In the genomic region with DNA sequence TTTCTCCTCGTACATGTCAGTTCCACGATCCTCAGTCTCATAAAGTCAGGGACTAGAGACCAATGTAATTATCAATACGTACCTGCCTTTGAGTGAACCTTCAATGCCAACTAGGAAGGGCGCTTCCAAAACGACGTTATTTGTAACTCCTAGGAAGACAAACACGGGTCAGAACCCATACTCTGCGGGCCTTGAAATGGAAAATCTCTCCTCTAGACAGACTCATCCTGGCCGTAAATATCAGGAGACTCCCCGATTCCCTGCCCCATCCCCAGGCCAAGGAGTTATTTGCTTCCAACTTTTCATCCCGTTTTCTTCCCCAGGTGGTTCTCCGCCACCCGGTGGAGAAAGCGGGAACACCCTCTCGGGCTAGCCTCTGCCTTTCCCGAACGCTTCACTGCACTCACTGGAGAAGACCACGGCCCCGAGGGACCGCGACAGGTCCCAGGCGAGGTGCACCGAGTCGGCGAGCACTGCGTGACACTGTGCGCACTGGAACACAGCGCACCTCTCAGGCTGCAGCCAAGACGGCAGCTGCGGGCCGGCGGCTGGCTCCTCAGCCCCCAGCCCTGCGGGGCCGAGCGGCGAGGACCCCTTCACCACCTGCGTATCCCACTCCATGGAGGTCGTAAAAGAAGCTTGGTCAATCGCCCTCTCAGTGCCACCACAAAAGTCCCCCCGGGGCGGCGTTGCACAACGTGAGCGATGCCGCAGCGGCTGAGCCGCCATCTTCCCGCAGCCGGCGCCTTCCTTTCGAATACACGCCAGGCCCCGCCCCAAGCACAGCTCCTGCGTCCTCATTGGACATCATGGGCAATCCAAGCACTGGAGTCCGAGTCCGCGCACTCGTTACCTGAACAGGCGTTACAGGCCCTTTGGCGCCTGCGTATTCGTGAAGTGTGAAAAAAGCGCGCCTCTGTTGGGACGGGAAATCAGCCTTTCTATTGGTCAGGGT, we compare ENCODE assay signal across 1 cellular context.
TF ChIP-seq lines count a peak whose summit lies in the region.

A gene (minus strand): TSS at position 759 of the 955 bp plus-strand sequence. CDS start 30 bp downstream, at position 729.

TF ChIP-seq in K562, 482 proteins besides CTCF, POLR2A, EP300 and RAD21 (continued from another document and continues in another):
- TF ChIP-seq, protein P1, sequence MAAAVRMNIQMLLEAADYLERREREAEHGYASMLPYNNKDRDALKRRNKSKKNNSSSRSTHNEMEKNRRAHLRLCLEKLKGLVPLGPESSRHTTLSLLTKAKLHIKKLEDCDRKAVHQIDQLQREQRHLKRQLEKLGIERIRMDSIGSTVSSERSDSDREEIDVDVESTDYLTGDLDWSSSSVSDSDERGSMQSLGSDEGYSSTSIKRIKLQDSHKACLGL (CRISPR knock-in tag; IDR thresholded peaks at IDR 0.05; ENCODE audit: borderline replicate concordance, poor library complexity, severe bottlenecking), result no peak
- TF ChIP-seq SMAD2 (IDR thresholded peaks at IDR 0.05; ENCODE audit: low read depth, low read length), result no peak
- no peak for TF ChIP-seq ARHGAP35 (IDR thresholded peaks at IDR 0.05; ENCODE audit: partially characterized antibody)
- TF ChIP-seq FOS (IDR thresholded peaks at IDR 0.05; ENCODE audit: extremely low read depth, insufficient read length), result no peak
- TF ChIP-seq, protein P2, sequence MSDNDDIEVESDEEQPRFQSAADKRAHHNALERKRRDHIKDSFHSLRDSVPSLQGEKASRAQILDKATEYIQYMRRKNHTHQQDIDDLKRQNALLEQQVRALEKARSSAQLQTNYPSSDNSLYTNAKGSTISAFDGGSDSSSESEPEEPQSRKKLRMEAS (CRISPR knock-in tag; IDR thresholded peaks at IDR 0.05), result peak; percentile 65
- TF ChIP-seq ADNP (tag; IDR thresholded peaks at IDR 0.05), result no peak
- TF ChIP-seq DNMT1 (IDR thresholded peaks at IDR 0.05), result no peak
- TF ChIP-seq ZNF699 (CRISPR knock-in tag; IDR thresholded peaks at IDR 0.05; ENCODE audit: insufficient replicate concordance), result no peak
- peak; percentile 81 for TF ChIP-seq POLR2B (IDR thresholded peaks at IDR 0.05; ENCODE audit: low read depth, partially characterized antibody)
- TF ChIP-seq, protein P3, sequence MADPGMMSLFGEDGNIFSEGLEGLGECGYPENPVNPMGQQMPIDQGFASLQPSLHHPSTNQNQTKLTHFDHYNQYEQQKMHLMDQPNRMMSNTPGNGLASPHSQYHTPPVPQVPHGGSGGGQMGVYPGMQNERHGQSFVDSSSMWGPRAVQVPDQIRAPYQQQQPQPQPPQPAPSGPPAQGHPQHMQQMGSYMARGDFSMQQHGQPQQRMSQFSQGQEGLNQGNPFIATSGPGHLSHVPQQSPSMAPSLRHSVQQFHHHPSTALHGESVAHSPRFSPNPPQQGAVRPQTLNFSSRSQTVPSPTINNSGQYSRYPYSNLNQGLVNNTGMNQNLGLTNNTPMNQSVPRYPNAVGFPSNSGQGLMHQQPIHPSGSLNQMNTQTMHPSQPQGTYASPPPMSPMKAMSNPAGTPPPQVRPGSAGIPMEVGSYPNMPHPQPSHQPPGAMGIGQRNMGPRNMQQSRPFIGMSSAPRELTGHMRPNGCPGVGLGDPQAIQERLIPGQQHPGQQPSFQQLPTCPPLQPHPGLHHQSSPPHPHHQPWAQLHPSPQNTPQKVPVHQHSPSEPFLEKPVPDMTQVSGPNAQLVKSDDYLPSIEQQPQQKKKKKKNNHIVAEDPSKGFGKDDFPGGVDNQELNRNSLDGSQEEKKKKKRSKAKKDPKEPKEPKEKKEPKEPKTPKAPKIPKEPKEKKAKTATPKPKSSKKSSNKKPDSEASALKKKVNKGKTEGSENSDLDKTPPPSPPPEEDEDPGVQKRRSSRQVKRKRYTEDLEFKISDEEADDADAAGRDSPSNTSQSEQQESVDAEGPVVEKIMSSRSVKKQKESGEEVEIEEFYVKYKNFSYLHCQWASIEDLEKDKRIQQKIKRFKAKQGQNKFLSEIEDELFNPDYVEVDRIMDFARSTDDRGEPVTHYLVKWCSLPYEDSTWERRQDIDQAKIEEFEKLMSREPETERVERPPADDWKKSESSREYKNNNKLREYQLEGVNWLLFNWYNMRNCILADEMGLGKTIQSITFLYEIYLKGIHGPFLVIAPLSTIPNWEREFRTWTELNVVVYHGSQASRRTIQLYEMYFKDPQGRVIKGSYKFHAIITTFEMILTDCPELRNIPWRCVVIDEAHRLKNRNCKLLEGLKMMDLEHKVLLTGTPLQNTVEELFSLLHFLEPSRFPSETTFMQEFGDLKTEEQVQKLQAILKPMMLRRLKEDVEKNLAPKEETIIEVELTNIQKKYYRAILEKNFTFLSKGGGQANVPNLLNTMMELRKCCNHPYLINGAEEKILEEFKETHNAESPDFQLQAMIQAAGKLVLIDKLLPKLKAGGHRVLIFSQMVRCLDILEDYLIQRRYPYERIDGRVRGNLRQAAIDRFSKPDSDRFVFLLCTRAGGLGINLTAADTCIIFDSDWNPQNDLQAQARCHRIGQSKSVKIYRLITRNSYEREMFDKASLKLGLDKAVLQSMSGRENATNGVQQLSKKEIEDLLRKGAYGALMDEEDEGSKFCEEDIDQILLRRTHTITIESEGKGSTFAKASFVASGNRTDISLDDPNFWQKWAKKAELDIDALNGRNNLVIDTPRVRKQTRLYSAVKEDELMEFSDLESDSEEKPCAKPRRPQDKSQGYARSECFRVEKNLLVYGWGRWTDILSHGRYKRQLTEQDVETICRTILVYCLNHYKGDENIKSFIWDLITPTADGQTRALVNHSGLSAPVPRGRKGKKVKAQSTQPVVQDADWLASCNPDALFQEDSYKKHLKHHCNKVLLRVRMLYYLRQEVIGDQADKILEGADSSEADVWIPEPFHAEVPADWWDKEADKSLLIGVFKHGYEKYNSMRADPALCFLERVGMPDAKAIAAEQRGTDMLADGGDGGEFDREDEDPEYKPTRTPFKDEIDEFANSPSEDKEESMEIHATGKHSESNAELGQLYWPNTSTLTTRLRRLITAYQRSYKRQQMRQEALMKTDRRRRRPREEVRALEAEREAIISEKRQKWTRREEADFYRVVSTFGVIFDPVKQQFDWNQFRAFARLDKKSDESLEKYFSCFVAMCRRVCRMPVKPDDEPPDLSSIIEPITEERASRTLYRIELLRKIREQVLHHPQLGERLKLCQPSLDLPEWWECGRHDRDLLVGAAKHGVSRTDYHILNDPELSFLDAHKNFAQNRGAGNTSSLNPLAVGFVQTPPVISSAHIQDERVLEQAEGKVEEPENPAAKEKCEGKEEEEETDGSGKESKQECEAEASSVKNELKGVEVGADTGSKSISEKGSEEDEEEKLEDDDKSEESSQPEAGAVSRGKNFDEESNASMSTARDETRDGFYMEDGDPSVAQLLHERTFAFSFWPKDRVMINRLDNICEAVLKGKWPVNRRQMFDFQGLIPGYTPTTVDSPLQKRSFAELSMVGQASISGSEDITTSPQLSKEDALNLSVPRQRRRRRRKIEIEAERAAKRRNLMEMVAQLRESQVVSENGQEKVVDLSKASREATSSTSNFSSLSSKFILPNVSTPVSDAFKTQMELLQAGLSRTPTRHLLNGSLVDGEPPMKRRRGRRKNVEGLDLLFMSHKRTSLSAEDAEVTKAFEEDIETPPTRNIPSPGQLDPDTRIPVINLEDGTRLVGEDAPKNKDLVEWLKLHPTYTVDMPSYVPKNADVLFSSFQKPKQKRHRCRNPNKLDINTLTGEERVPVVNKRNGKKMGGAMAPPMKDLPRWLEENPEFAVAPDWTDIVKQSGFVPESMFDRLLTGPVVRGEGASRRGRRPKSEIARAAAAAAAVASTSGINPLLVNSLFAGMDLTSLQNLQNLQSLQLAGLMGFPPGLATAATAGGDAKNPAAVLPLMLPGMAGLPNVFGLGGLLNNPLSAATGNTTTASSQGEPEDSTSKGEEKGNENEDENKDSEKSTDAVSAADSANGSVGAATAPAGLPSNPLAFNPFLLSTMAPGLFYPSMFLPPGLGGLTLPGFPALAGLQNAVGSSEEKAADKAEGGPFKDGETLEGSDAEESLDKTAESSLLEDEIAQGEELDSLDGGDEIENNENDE (IDR thresholded peaks at IDR 0.05; ENCODE audit: low read depth, low read length), result no peak
- no peak for TF ChIP-seq GATAD2B (IDR thresholded peaks at IDR 0.05; ENCODE audit: borderline replicate concordance)
- peak; percentile 45 to 60; a peak in 2 of 4 replicates for TF ChIP-seq MAZ (CRISPR knock-in tag; conservative IDR thresholded peaks at IDR 0.05 in 1 of 2, IDR thresholded peaks at IDR 0.05 in 1 of 2)
- peak; percentile 94 for TF ChIP-seq TARDBP (IDR thresholded peaks at IDR 0.05)
- TF ChIP-seq MECOM (CRISPR knock-in tag; IDR thresholded peaks at IDR 0.05), result no peak
- peak; percentile 90 for TF ChIP-seq SP1 (CRISPR knock-in tag; IDR thresholded peaks at IDR 0.05)
- TF ChIP-seq ZNF75A (CRISPR knock-in tag; IDR thresholded peaks at IDR 0.05), result no peak
- 0 out of 2 replicates have a peak, but pooled peaks have one; percentile 76 for TF ChIP-seq ZBTB1 (CRISPR knock-in tag; IDR thresholded peaks at IDR 0.05; ENCODE audit: borderline replicate concordance, low read depth)
- TF ChIP-seq KLF13 (tag; IDR thresholded peaks at IDR 0.05; ENCODE audit: borderline replicate concordance, low read depth), result 0 out of 2 replicates have a peak, but pooled peaks have one; percentile 28
- TF ChIP-seq, protein P4, sequence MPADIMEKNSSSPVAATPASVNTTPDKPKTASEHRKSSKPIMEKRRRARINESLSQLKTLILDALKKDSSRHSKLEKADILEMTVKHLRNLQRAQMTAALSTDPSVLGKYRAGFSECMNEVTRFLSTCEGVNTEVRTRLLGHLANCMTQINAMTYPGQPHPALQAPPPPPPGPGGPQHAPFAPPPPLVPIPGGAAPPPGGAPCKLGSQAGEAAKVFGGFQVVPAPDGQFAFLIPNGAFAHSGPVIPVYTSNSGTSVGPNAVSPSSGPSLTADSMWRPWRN (IDR thresholded peaks at IDR 0.05; ENCODE audit: low read depth), result no peak
- no peak for TF ChIP-seq HSF4 (CRISPR knock-in tag; IDR thresholded peaks at IDR 0.05; ENCODE audit: borderline replicate concordance)
- TF ChIP-seq, protein P5, sequence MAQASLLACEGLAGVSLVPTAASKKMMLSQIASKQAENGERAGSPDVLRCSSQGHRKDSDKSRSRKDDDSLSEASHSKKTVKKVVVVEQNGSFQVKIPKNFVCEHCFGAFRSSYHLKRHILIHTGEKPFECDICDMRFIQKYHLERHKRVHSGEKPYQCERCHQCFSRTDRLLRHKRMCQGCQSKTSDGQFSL (CRISPR knock-in tag; IDR thresholded peaks at IDR 0.05), result no peak
- TF ChIP-seq, protein P5 (tag; IDR thresholded peaks at IDR 0.05), result no peak
- no peak for TF ChIP-seq SLC30A9 (CRISPR knock-in tag; IDR thresholded peaks at IDR 0.05)
- TF ChIP-seq TCF3 (CRISPR knock-in tag; IDR thresholded peaks at IDR 0.05), result no peak
- TF ChIP-seq KLF1 (tag; IDR thresholded peaks at IDR 0.05), result no peak
- TF ChIP-seq PTTG1 (tag; IDR thresholded peaks at IDR 0.05; ENCODE audit: low read depth), result no peak
- TF ChIP-seq, protein P6, sequence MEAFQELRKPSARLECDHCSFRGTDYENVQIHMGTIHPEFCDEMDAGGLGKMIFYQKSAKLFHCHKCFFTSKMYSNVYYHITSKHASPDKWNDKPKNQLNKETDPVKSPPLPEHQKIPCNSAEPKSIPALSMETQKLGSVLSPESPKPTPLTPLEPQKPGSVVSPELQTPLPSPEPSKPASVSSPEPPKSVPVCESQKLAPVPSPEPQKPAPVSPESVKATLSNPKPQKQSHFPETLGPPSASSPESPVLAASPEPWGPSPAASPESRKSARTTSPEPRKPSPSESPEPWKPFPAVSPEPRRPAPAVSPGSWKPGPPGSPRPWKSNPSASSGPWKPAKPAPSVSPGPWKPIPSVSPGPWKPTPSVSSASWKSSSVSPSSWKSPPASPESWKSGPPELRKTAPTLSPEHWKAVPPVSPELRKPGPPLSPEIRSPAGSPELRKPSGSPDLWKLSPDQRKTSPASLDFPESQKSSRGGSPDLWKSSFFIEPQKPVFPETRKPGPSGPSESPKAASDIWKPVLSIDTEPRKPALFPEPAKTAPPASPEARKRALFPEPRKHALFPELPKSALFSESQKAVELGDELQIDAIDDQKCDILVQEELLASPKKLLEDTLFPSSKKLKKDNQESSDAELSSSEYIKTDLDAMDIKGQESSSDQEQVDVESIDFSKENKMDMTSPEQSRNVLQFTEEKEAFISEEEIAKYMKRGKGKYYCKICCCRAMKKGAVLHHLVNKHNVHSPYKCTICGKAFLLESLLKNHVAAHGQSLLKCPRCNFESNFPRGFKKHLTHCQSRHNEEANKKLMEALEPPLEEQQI (IDR thresholded peaks at IDR 0.05), result no peak; the same call in 1 of the 2 replicates
- TF ChIP-seq, protein P7, sequence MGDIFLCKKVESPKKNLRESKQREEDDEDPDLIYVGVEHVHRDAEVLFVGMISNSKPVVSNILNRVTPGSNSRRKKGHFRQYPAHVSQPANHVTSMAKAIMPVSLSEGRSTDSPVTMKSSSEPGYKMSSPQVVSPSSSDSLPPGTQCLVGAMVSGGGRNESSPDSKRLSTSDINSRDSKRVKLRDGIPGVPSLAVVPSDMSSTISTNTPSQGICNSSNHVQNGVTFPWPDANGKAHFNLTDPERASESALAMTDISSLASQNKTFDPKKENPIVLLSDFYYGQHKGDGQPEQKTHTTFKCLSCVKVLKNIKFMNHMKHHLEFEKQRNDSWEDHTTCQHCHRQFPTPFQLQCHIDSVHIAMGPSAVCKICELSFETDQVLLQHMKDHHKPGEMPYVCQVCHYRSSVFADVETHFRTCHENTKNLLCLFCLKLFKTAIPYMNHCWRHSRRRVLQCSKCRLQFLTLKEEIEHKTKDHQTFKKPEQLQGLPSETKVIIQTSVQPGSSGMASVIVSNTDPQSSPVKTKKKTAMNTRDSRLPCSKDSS (IDR thresholded peaks at IDR 0.05; ENCODE audit: low read depth, partially characterized antibody), result no peak
